1 cellular context compared by ENCODE assay signal in genomic region chr19:41363753-41364545, GRCh38.
TF ChIP-seq lines count a peak whose summit lies in the region.

A gene with protein sequence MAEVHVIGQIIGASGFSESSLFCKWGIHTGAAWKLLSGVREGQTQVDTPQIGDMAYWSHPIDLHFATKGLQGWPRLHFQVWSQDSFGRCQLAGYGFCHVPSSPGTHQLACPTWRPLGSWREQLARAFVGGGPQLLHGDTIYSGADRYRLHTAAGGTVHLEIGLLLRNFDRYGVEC (minus strand): TSS chr19:41364149. CDS start chr19:41363519, 630 bp downstream.

TF ChIP-seq in GM12878, 131 proteins besides CTCF, POLR2A, EP300 and RAD21 (continued from another document):
- TF ChIP-seq, protein P1, sequence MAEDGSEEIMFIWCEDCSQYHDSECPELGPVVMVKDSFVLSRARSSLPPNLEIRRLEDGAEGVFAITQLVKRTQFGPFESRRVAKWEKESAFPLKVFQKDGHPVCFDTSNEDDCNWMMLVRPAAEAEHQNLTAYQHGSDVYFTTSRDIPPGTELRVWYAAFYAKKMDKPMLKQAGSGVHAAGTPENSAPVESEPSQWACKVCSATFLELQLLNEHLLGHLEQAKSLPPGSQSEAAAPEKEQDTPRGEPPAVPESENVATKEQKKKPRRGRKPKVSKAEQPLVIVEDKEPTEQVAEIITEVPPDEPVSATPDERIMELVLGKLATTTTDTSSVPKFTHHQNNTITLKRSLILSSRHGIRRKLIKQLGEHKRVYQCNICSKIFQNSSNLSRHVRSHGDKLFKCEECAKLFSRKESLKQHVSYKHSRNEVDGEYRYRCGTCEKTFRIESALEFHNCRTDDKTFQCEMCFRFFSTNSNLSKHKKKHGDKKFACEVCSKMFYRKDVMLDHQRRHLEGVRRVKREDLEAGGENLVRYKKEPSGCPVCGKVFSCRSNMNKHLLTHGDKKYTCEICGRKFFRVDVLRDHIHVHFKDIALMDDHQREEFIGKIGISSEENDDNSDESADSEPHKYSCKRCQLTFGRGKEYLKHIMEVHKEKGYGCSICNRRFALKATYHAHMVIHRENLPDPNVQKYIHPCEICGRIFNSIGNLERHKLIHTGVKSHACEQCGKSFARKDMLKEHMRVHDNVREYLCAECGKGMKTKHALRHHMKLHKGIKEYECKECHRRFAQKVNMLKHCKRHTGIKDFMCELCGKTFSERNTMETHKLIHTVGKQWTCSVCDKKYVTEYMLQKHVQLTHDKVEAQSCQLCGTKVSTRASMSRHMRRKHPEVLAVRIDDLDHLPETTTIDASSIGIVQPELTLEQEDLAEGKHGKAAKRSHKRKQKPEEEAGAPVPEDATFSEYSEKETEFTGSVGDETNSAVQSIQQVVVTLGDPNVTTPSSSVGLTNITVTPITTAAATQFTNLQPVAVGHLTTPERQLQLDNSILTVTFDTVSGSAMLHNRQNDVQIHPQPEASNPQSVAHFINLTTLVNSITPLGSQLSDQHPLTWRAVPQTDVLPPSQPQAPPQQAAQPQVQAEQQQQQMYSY (CRISPR knock-in tag; IDR thresholded peaks at IDR 0.05), result no peak
TF ChIP-seq in GM12878: peak in this region for 48.
